20 cellular contexts compared by ENCODE assay signal in the genomic region with DNA sequence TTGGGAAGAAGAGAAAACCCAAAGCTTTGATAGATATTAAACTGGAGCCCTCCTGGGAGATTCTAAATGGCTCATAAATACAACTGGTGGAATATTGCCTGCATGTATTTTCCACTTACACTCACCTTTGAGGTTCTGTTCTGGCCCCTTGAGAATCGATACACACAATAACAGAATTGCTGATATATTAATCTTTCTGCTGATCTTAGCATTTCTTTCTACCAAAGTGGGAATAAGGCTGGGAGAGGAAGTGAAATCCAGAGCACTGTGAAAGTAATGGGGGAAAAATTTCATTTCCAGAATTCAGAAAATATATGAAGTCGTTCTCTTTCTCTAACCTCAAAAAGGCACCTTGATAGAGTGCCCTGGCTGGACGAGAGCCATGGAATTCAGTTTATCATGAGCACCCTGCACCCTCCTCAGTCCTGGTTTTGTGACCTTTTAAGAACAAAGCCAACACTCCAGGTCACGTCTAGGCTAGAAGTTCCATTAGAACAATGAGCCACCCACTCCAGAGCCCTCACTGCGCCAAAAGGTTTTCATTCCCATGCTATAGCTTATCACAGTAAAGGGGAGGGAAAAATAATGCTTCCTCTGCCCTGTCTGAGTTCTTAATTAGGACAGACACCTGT.
"Had no signal": no experiment of that assay in that cellular context is flagged by ENCODE, and none has a peak within 500 bp of the region (broad histone marks: within the 10 kb centered on the region; RNA-seq: fewer than 3 reads in every experiment).

No MANE protein-coding gene starts in this region.

- H3K27ac ChIP-seq: breast epithelium, hepatocyte, skin epidermis, thyroid gland, VCaP had no signal

- ATAC-seq: activated T-cell treated with anti-CD3 and anti-CD28 coated beads, Interleukin-2, amount 50 U/mL, for 72 hours; esophagus mucosa had no signal

- H3K4me1 ChIP-seq: breast epithelium, thyroid gland had no signal

- H3K79me2 ChIP-seq: hepatocyte had no signal

- H2AFZ ChIP-seq: hepatocyte had no signal

- H3K4me3 ChIP-seq: ascending aorta, breast epithelium, hepatocyte, skin epidermis, thyroid gland had no signal

- H3K4me2 ChIP-seq: hepatocyte had no signal

- DNase-seq: activated CD4-positive, alpha-beta T cell treated with anti-CD3 and anti-CD28 coated beads, Interleukin-2, amount 50 U/mL, for 4 hours; activated effector memory CD4-positive, alpha-beta T cell treated with anti-CD3 and anti-CD28 coated beads, Interleukin-2, amount 50 U/mL, for 16 hours; activated T-cell treated with anti-CD3 and anti-CD28 coated beads, Interleukin-2, amount 50 U/mL, for 72 hours; cerebellar nuclear complex; effector CD8-positive, alpha-beta T cell; mammary epithelial cell; midbrain; nephron progenitor cell; occipital lobe; stimulated activated CD4-positive, alpha-beta T cell treated with anti-CD3 and anti-CD28 coated beads, Interleukin-15, amount 100 ng/mL, for 24 hours; stimulated activated CD4-positive, alpha-beta T cell treated with anti-CD3 and anti-CD28 coated beads, Interleukin-2, amount 100 ng/mL, for 48 hours; SW 1271; T-helper 2 cell had no signal

- H3K9me3 ChIP-seq: ascending aorta, breast epithelium, thyroid gland had no signal

- H3K36me3 ChIP-seq: ascending aorta, breast epithelium, thyroid gland had no signal

- H3K27me3 ChIP-seq: ascending aorta, breast epithelium, hepatocyte, thyroid gland had no signal
